8 cellular contexts compared by ENCODE assay signal in genomic region chr7:25179771-25180591, GRCh38. TPM values are rescaled to one million over a fixed set of nuclear protein-coding genes. Genes with fewer than 3 reads are reported as not detected.
A peak's percentile ranks its signal among the peaks of the same experiment; 100 is the strongest.
DNase-seq lines count a peak whose midpoint lies in the region; ATAC-seq and TF ChIP-seq lines count a peak whose summit lies in the region.

No MANE protein-coding gene starts in this region.

- intact Hi-C loops in Right ventricle myocardium superior (cut with DNase I), result no loop called here
- intact Hi-C loops in tibial artery (cut with DNase I; ENCODE audit: low total_unique reads), result no loop called here

- H3K79me2 ChIP-seq in parathyroid adenoma, result no peaks in the 10 kb centered on the region

- H3K27ac ChIP-seq in parathyroid adenoma (peak overlapping the region; percentile 58), tibial artery (peak overlapping the region; percentile 86)

- H2AFZ ChIP-seq in parathyroid adenoma, result peak overlapping the region; percentile 100

- no peaks in the 10 kb centered on the region for H3K36me3 ChIP-seq in parathyroid adenoma (ENCODE audit: control insufficient read depth, insufficient read depth, low read length)
- no peaks in the 10 kb centered on the region for H3K36me3 ChIP-seq in tibial artery

- peak overlapping the region; percentile 90 for H3K4me2 ChIP-seq in parathyroid adenoma (ENCODE audit: low read length)

- DNase-seq in NCI-H1092 treated with DMSO at 0.1 percent for 48 hours (lab: John Stamatoyannopoulos, UW), result peak; percentile 93
- peak; percentile 96 for DNase-seq in Right ventricle myocardium superior
- peak; percentile 89 to 95 for DNase-seq in tibial artery

- peak overlapping the region; percentile 62 for H3K4me3 ChIP-seq in parathyroid adenoma (ENCODE audit: low read depth, low read length)
- peak overlapping the region; percentile 68 for H3K4me3 ChIP-seq in tibial artery

- peaks cover 2% of the 10 kb centered on the region for H3K27me3 Mint-ChIP-seq in activated naive CD8-positive, alpha-beta T cell

- peaks cover 20% of the 10 kb centered on the region for H3K4me1 Mint-ChIP-seq in activated naive CD8-positive, alpha-beta T cell (ENCODE audit: low read depth)

- H3K9me3 Mint-ChIP-seq in activated naive CD8-positive, alpha-beta T cell (ENCODE audit: low read depth), result no peaks in the 10 kb centered on the region

- peaks cover 3% of the 10 kb centered on the region for H3K36me3 Mint-ChIP-seq in activated naive CD8-positive, alpha-beta T cell

- peak overlapping the region; percentile 84 for H3K4me3 Mint-ChIP-seq in activated naive CD8-positive, alpha-beta T cell

- H3K27ac Mint-ChIP-seq in activated naive CD8-positive, alpha-beta T cell, result peak overlapping the region; percentile 68

- H3K27me3 ChIP-seq in parathyroid adenoma (ENCODE audit: control insufficient read depth, insufficient read depth, low read length), result no peaks in the 10 kb centered on the region
- H3K27me3 ChIP-seq in tibial artery, result no peaks in the 10 kb centered on the region

- ATAC-seq in HG02642 (IDR thresholded peaks at IDR 0.05; ENCODE audit: poor library complexity, unreplicated experiment) (peak; percentile 96), SK-N-SH treated with all-trans-retinoic acid at 6 μM for 48 hours (peak; percentile 99), Right ventricle myocardium superior (ENCODE audit: poor library complexity) (peak; percentile 99)

- peaks cover 10% of the 10 kb centered on the region for H3K4me1 ChIP-seq in parathyroid adenoma
- peaks cover 0 to 10% (median 6%) of the 10 kb centered on the region in 4 donors for H3K4me1 ChIP-seq in tibial artery

- TF ChIP-seq CTCF in GM12873 (IDR thresholded peaks at IDR 0.05; ENCODE audit: insufficient read depth, low read depth, low read length, missing control alignments) (peak; percentile 67), parathyroid adenoma (IDR thresholded peaks at IDR 0.05) (peak; percentile 94), tibial artery (IDR thresholded peaks at IDR 0.05) (peak; percentile 59 to 96)

- H3K9me3 ChIP-seq in parathyroid adenoma (ENCODE audit: control insufficient read depth, low read length) (no peaks in the 10 kb centered on the region), tibial artery (no peaks in the 10 kb centered on the region)

- peak overlapping the region; percentile 47 for H3K9ac ChIP-seq in parathyroid adenoma

TF ChIP-seq in SK-N-SH treated with all-trans-retinoic acid at 6 μM for 48 hours, 23 proteins besides CTCF, POLR2A, EP300 and RAD21:
- TF ChIP-seq ZC3H10 (CRISPR knock-in tag; IDR thresholded peaks at IDR 0.05), result no peak
- no peak for TF ChIP-seq ZNF565 (CRISPR knock-in tag; conservative IDR thresholded peaks at IDR 0.05; ENCODE audit: low read depth)
- 0 out of 2 replicates have a peak, but pooled peaks have one; percentile 26 for TF ChIP-seq GLIS3 (CRISPR knock-in tag; IDR thresholded peaks at IDR 0.05)
- no peak for TF ChIP-seq PPARA (CRISPR knock-in tag; IDR thresholded peaks at IDR 0.05; ENCODE audit: borderline replicate concordance)
TF ChIP-seq in SK-N-SH treated with all-trans-retinoic acid at 6 μM for 48 hours: peak in this region for 1.

RNA-seq across cellular contexts. Expression of gene NPVF, which starts 48.3 kb away (rescaled TPM):
- total RNA-seq in Right ventricle myocardium superior, result not detected

RNA-seq across cellular contexts. Expression of gene CYCS, which starts 54.9 kb away (rescaled TPM):
- 698 TPM for total RNA-seq in Right ventricle myocardium superior

Comparison
In these comparisons a context has a peak if more than half of its experiments do, and no peak if none do; other contexts are left out.
1. Peak in every context shown above with its lines: DNase-seq, ATAC-seq, H3K4me3 ChIP-seq and H3K27ac ChIP-seq.